Comparison of ENCODE assay signal across 22 cellular contexts in genomic region chr6:62217866-62218265, GRCh38.
"Had no signal": no experiment of that assay in that cellular context is flagged by ENCODE, and none has a peak within 500 bp of the region (broad histone marks: within the 10 kb centered on the region; RNA-seq: fewer than 3 reads in every experiment).

No MANE protein-coding gene starts in this region.

- H3K27me3 ChIP-seq: right atrium auricular region, right lobe of liver, tibial nerve, uterus had no signal

- H3K4me3 ChIP-seq: left ventricle myocardium inferior, lung, mucosa of descending colon, ovary, right atrium auricular region, right lobe of liver, smooth muscle cell, tibial nerve, uterus had no signal

- DNase-seq: hypothalamus; immature natural killer cell; left ventricle myocardium inferior; midbrain; mucosa of descending colon; naive thymus-derived CD4-positive, alpha-beta T cell; ovary; right lobe of liver; stimulated activated CD4-positive, alpha-beta T cell treated with anti-CD3 and anti-CD28 coated beads, Interleukin-1b, Interleukin-23, amount 100 ng/mL, for 48 hours; stimulated activated CD4-positive, alpha-beta T cell treated with anti-CD3 and anti-CD28 coated beads, Interleukin-2, amount 100 ng/mL, for 48 hours; stimulated activated CD4-positive, alpha-beta T cell treated with anti-CD3 and anti-CD28 coated beads, Interleukin-4, amount 100 ng/mL, for 4 hours; stimulated activated CD8-positive, alpha-beta memory T cell treated with anti-CD3 and anti-CD28 coated beads, Interleukin-4, amount 100 ng/mL, for 48 hours; stimulated activated naive CD4-positive, alpha-beta T cell treated with Interleukin-2 at 50 U/mL for 16 hours; stimulated activated naive CD8-positive, alpha-beta T cell treated with anti-CD3 and anti-CD28 coated beads, Interleukin-15, amount 100 ng/mL, for 72 hours; substantia nigra; uterus had no signal

- ATAC-seq: mucosa of descending colon; naive thymus-derived CD4-positive, alpha-beta T cell; natural killer cell treated with Interleukin-12 subunit alpha and Interleukin-12 subunit beta and Interleukin-15 and Interleukin-18, amount 100 ng/mL, for 72 hours; right lobe of liver; stimulated activated memory B cell treated with anti-CD40 and anti-IgM and Interleukin-4, amounts not matched to agents 10 μg/mL and 1 μg/mL and 100 μg/mL, for 72 hours; stimulated activated naive CD8-positive, alpha-beta T cell treated with anti-CD3 and anti-CD28 coated beads, Interleukin-15, amount 100 ng/mL, for 72 hours had no signal

- H3K36me3 ChIP-seq: left ventricle myocardium inferior, ovary, right atrium auricular region, right lobe of liver, tibial nerve, uterus had no signal

- H3K4me2 ChIP-seq: smooth muscle cell had no signal

- H3K9me3 ChIP-seq: mucosa of descending colon, ovary, right atrium auricular region, right lobe of liver, uterus had no signal

- H3K27ac ChIP-seq: left ventricle myocardium inferior, ovary, right atrium auricular region, right lobe of liver, tibial nerve, uterus had no signal
